Comparison of ENCODE assay signal across 1 cellular context in genomic region chr6:16764188-16764950, GRCh38.
TF ChIP-seq lines count a peak whose summit lies in the region.

No MANE protein-coding gene starts in this region.

TF ChIP-seq in H1, 55 proteins besides CTCF, POLR2A, EP300 and RAD21 (continued from another document):
- no peak for TF ChIP-seq HDAC6 (IDR thresholded peaks at IDR 0.05; ENCODE audit: low read depth, low read length)
